ENCODE assay signal across 20 cellular contexts in the genomic region with DNA sequence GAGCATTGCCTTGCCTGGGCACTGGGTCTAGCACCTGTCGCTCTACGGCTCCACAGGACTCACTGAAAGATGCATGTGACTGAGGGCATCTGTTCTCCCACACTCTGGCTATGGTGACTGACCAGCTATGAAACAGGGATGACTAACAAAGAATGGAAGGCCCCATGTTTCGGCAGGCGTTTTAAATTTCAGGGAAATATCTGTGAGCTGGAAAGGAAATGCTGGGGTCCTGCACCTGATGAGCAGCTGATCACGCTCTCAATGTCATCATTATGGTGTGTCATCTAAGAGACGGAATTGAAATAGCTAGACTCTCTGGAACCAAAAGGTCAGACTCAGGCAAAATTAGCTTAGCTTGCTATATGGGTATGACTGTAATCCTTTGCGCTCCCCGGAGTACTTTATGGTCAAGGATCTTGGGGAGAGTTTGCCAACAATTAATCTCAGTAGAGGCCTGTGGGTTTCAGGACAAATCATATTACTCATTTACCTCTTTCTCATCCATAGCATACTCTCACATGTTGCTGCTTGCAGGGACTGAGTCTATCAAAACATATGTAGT. TPM values are rescaled to one million over a fixed set of nuclear protein-coding genes. Genes with fewer than 3 reads are reported as not detected.
DNase-seq lines count a peak whose midpoint lies in the region; TF ChIP-seq lines count a peak whose summit lies in the region.
"Had no signal": no experiment of that assay in that cellular context is flagged by ENCODE, and none has a peak within 500 bp of the region (broad histone marks: within the 10 kb centered on the region; RNA-seq: fewer than 3 reads in every experiment).

No MANE protein-coding gene starts in this region.

- WGBS in mammary epithelial cell (ENCODE audit: low coverage, missing lambda C conversion rate) = 60% methylated on average over 7 of the region's 8 CpGs

- intact Hi-C loops in mammary epithelial cell (cut with micrococcal nuclease) = no loop called here

- H3K36me3 ChIP-seq in mammary epithelial cell (ENCODE audit: insufficient read depth, low read length) (no peaks in the 10 kb centered on the region), skeletal muscle satellite cell (ENCODE audit: insufficient read depth, low read length) (no peaks in the 10 kb centered on the region)
- H3K36me3 ChIP-seq: uterus had no signal

- no TSS peak for BruUV-seq in mammary epithelial cell (replicated peaks; lab: Mats Ljungman, UMichigan)

- H3K27me3 ChIP-seq in mammary epithelial cell (ENCODE audit: insufficient read depth, low read length) (no peaks in the 10 kb centered on the region), skeletal muscle satellite cell (ENCODE audit: control insufficient read depth, insufficient read depth, low read length) (no peaks in the 10 kb centered on the region)
- H3K27me3 ChIP-seq: uterus had no signal

- H3K9me3 ChIP-seq in mammary epithelial cell (replicated peaks; ENCODE audit: insufficient read depth, low read length) = no peaks in the 10 kb centered on the region
- no peaks in the 10 kb centered on the region for H3K9me3 ChIP-seq in skeletal muscle satellite cell (replicated peaks; ENCODE audit: low read length)
- H3K9me3 ChIP-seq: uterus had no signal

- DNase-seq in DMS79 treated with DMSO at 0.1 percent for 48 hours (lab: John Stamatoyannopoulos, UW) (peak; percentile 19), DMS79 (lab: John Stamatoyannopoulos, UW) (no peak), mammary epithelial cell (peak; percentile 98), left kidney (ENCODE audit: low read depth, low spot score) (peak; percentile 5), activated gamma-delta T cell treated with Interleukin-2 at 50 U/mL for 16 hours (no peak), NCI-H526 treated with DMSO at 0.1 percent for 48 hours (lab: John Stamatoyannopoulos, UW) (no peak), NCI-H2227 (lab: John Stamatoyannopoulos, UW; ENCODE audit: unreplicated experiment) (no peak)
- DNase-seq: activated T-cell treated with anti-CD3 and anti-CD28 coated beads, Interleukin-2, amount 50 U/mL, for 72 hours; AML-193; hippocampal formation; islet precursor cell; mesendoderm; natural killer cell; NCI-H1436; NCI-H69; stimulated activated CD4-positive, alpha-beta T cell treated with anti-CD3 and anti-CD28 coated beads, Interleukin-12 subunit alpha, Interleukin-12 subunit beta, amount 100 ng/mL, for 4 hours; uterus had no signal

- H3K9ac ChIP-seq in mammary epithelial cell (ENCODE audit: insufficient read depth, low read length) = no peak overlapping the region
- H3K9ac ChIP-seq in skeletal muscle satellite cell (ENCODE audit: low read depth, low read length) = no peak overlapping the region

- H3K4me2 ChIP-seq in mammary epithelial cell (ENCODE audit: insufficient read depth, low read depth, low read length) (peak overlapping the region; percentile 50), skeletal muscle satellite cell (ENCODE audit: low read length) (peak overlapping the region; percentile 3)

- no peaks in the 10 kb centered on the region for H3K79me2 ChIP-seq in mammary epithelial cell (ENCODE audit: insufficient read depth, low read length)

- H3K4me1 ChIP-seq in mammary epithelial cell (ENCODE audit: insufficient read depth, low read length) = peaks cover 13% of the 10 kb centered on the region
- peaks cover 11% of the 10 kb centered on the region for H3K4me1 ChIP-seq in skeletal muscle satellite cell (ENCODE audit: control insufficient read depth, insufficient read depth, low read length)
- H3K4me1 ChIP-seq: uterus had no signal

- TF ChIP-seq CTCF in mammary epithelial cell (conservative IDR thresholded peaks at IDR 0.05 in 1 of 2, IDR thresholded peaks at IDR 0.05 in 1 of 2; ENCODE audit: extremely low read depth in 1 of 2, insufficient read depth in 1 of 2, low read depth in 1 of 2, low read length in 2 of 2) = no peak

- no peaks in the 10 kb centered on the region for H4K20me1 ChIP-seq in mammary epithelial cell (ENCODE audit: insufficient read depth, low read length)

- no peak overlapping the region for H3K4me3 ChIP-seq in mammary epithelial cell (replicated peaks in 1 of 3; ENCODE audit: insufficient read depth in 1 of 3, low read depth in 2 of 3, low read length in 3 of 3)
- no peak overlapping the region for H3K4me3 ChIP-seq in skeletal muscle satellite cell (ENCODE audit: low read length)
- H3K4me3 ChIP-seq: uterus had no signal

- in situ Hi-C loops in mammary epithelial cell (cut with MboI; ENCODE audit: low sequenced_read_pairs in 2 of 2) = no loop called here

- peak overlapping the region; percentile 80 for H2AFZ ChIP-seq in mammary epithelial cell (ENCODE audit: low read depth, low read length)

- CTCF ChIA-PET in mammary epithelial cell (lab: Charles Lee; ENCODE audit: low non-redundant PET) = no interaction called here

- dilution Hi-C loops in mammary epithelial cell (cut with HindIII; ENCODE audit: low sequenced_read_pairs) = no loop called here

- peak overlapping the region; percentile 69 for H3K27ac ChIP-seq in mammary epithelial cell (ENCODE audit: insufficient read depth, low read depth, low read length)
- H3K27ac ChIP-seq: 22Rv1, uterus had no signal

RNA-seq across cellular contexts. Expression of gene PALMD, which starts 24.5 kb away (rescaled TPM):
- 10 to 100 TPM in 1 of 2 donors, 1 to 10 TPM in 1; 2.7 to 36.7 TPM for total RNA-seq in mammary epithelial cell
- polyA plus RNA-seq in mammary epithelial cell = 1.7 TPM
- 2.6 TPM for polyA minus RNA-seq in mammary epithelial cell
- total RNA-seq in skeletal muscle satellite cell (2012; rRNA removed) = 2.0 and 3.7 TPM in 2 replicates
- total RNA-seq: activated naive CD4-positive, alpha-beta T cell treated with anti-CD3 and anti-CD28 coated beads, Interleukin-2, amount 50 U/mL, for 72 hours; activated T-cell treated with anti-CD3 and anti-CD28 coated beads, Interleukin-2, amount 50 U/mL, for 72 hours; natural killer cell had no signal

Comparison
In these comparisons a context has a peak if more than half of its experiments do, and no peak if none do; other contexts are left out.
1. DNase-seq: peak in DMS79 treated with DMSO at 0.1 percent for 48 hours (single experiment), mammary epithelial cell (single experiment) and left kidney (single experiment); none in DMS79 (single experiment), activated gamma-delta T cell treated with Interleukin-2 at 50 U/mL for 16 hours (single experiment), NCI-H526 treated with DMSO at 0.1 percent for 48 hours (single experiment) and NCI-H2227 (single experiment).